8 cellular contexts compared by ENCODE assay signal in genomic region chr1:156160000-156160743, GRCh38. TPM values are rescaled to one million over a fixed set of nuclear protein-coding genes. Genes with fewer than 3 reads are reported as not detected.
DNase-seq lines count a peak whose midpoint lies in the region; ATAC-seq and TF ChIP-seq lines count a peak whose summit lies in the region.

No MANE protein-coding gene starts in this region.

- intact Hi-C loops in Right ventricle myocardium inferior (cut with DNase I) (loop anchor here (5.0 kb wide), 1 partner anchor 52 kb away; the partner anchor contains the start of gene PMF1), cardiac septum (cut with DNase I) (loop anchor here (2.0 to 5.0 kb wide), 2 partner anchors 35 to 122 kb away; partner anchors contain the start of genes SLC25A44, SMG5 and TMEM79), uterus (cut with DNase I; ENCODE audit: low total_unique reads) (no loop called here)

- TF ChIP-seq CTCF in uterus (IDR thresholded peaks at IDR 0.05): no peak

- peak overlapping the region in 3 of 6 donors; percentile 53 to 83 (median 62) for H3K27ac Mint-ChIP-seq in naive B cell

- H3K27me3 Mint-ChIP-seq in naive B cell: no peaks in the 10 kb centered on the region

- H3K36me3 ChIP-seq in effector memory CD4-positive, alpha-beta T cell (ENCODE audit: control insufficient read depth, insufficient read depth, low read length): no peaks in the 10 kb centered on the region
- no peaks in the 10 kb centered on the region for H3K36me3 ChIP-seq in uterus
- no peaks in the 10 kb centered on the region for H3K36me3 ChIP-seq in HAP-1 (replicated peaks)

- peak overlapping the region; percentile 48 for H3K4me3 ChIP-seq in effector memory CD4-positive, alpha-beta T cell (ENCODE audit: insufficient read depth, low read depth, low read length, poor library complexity, severe bottlenecking)
- H3K4me3 ChIP-seq in uterus (peak overlapping the region in 1 of 2 donors; percentile 48), HAP-1 (no peak overlapping the region)

- DNase-seq in Right ventricle myocardium inferior (ENCODE audit: missing footprints) (no peak), cardiac septum (ENCODE audit: low spot score) (no peak), naive B cell (no peak), uterus (no peak), HAP-1 (ENCODE audit: low spot score in 2 of 2) (no peak), NCI-H2107 (lab: John Stamatoyannopoulos, UW) (no peak), NCI-H146 (lab: John Stamatoyannopoulos, UW) (no peak)
- no peak for DNase-seq in effector memory CD4-positive, alpha-beta T cell

- H3K36me3 Mint-ChIP-seq in naive B cell: peaks cover 9 to 19% of the 10 kb centered on the region in 2 donors

- peak overlapping the region; percentile 70 to 90 (median 82) for H3K4me3 Mint-ChIP-seq in naive B cell

- ATAC-seq in Right ventricle myocardium inferior: peak; percentile 16
- no peak for ATAC-seq in naive B cell (ENCODE audit: low read depth in 2 of 2)

- no peaks in the 10 kb centered on the region for H3K9me3 Mint-ChIP-seq in naive B cell

- H3K9me3 ChIP-seq in effector memory CD4-positive, alpha-beta T cell (ENCODE audit: control insufficient read depth, low read length): no peaks in the 10 kb centered on the region
- H3K9me3 ChIP-seq in uterus (no peaks in the 10 kb centered on the region), HAP-1 (peaks cover 2% of the 10 kb centered on the region; the same call in 1 of the 2 replicates)

- H3K4me1 Mint-ChIP-seq in naive B cell: peaks cover 48 to 65% (median 65%) of the 10 kb centered on the region in 3 donors

- in situ Hi-C loops in HAP-1 (cut with MboI; ENCODE audit: low sequenced_read_pairs): no loop called here

- H3K27me3 ChIP-seq in effector memory CD4-positive, alpha-beta T cell (replicated peaks; ENCODE audit: control insufficient read depth, insufficient read depth, low read length, poor library complexity, severe bottlenecking): no peaks in the 10 kb centered on the region
- H3K27me3 ChIP-seq in uterus (no peaks in the 10 kb centered on the region), HAP-1 (ENCODE audit: low read depth) (no peaks in the 10 kb centered on the region)

- H3K4me1 ChIP-seq in effector memory CD4-positive, alpha-beta T cell (ENCODE audit: control insufficient read depth, insufficient read depth, low read length, poor library complexity, severe bottlenecking): peaks cover 9% of the 10 kb centered on the region
- H3K4me1 ChIP-seq in uterus (peaks cover 0 to 4% of the 10 kb centered on the region in 2 donors), HAP-1 (no peaks in the 10 kb centered on the region)

- no peak for TF ChIP-seq POLR2A in uterus (IDR thresholded peaks at IDR 0.05)

- H3K27ac ChIP-seq in effector memory CD4-positive, alpha-beta T cell (ENCODE audit: insufficient read depth, low read length, poor library complexity, severe bottlenecking): no peak overlapping the region
- peak overlapping the region; percentile 83 to 86 for H3K27ac ChIP-seq in uterus

RNA-seq across cellular contexts. Expression of gene SEMA4A, which starts 6.8 kb away (rescaled TPM):
- total RNA-seq in Right ventricle myocardium inferior (2.2 TPM), cardiac septum (2.7 TPM), uterus (1 to 10 TPM in 3 of 4 donors, not detected in 1; 3.1 to 8.2 (median 4.1) TPM)
- 10 to 100 TPM; 23.3 to 37.3 (median 29.5) TPM for polyA plus RNA-seq in naive B cell (ENCODE audit: low read depth in 6 of 6)

RNA-seq across cellular contexts. Expression of gene SLC25A44, which starts 33.7 kb away (rescaled TPM):
- 16.3 TPM for total RNA-seq in Right ventricle myocardium inferior
- total RNA-seq in cardiac septum: 15.4 TPM
- polyA plus RNA-seq in naive B cell (ENCODE audit: low read depth in 6 of 6): 10 to 100 TPM in 4 of 6 donors, 1 to 10 TPM in 1, not detected in 1; 9.3 to 16.8 (median 12.9) TPM
- 10 to 100 TPM in 2 of 4 donors, 1 to 10 TPM in 2; 5.9 to 26.9 (median 11.1) TPM for total RNA-seq in uterus

RNA-seq across cellular contexts. Expression of gene LMNA, which starts 45.7 kb away (rescaled TPM):
- total RNA-seq in Right ventricle myocardium inferior: 288 TPM
- total RNA-seq in cardiac septum: 298 TPM
- polyA plus RNA-seq in naive B cell (ENCODE audit: low read depth in 6 of 6): 1 to 10 TPM in 4 of 6 donors, under 1 TPM in 2; 0.33 to 3.0 (median 1.4) TPM
- total RNA-seq in uterus: 100 to 1,000 TPM; 245 to 533 (median 373) TPM

RNA-seq across cellular contexts. Expression of gene PMF1, which starts 52.6 kb away (rescaled TPM):
- 68.6 TPM for total RNA-seq in Right ventricle myocardium inferior
- 54.3 TPM for total RNA-seq in cardiac septum
- polyA plus RNA-seq in naive B cell (ENCODE audit: low read depth in 6 of 6): 100 to 1,000 TPM; 107 to 157 (median 115) TPM
- 10 to 100 TPM; 45.2 to 61.3 (median 46.0) TPM for total RNA-seq in uterus
